ENCODE assay signal across 1 cellular context in the genomic region with DNA sequence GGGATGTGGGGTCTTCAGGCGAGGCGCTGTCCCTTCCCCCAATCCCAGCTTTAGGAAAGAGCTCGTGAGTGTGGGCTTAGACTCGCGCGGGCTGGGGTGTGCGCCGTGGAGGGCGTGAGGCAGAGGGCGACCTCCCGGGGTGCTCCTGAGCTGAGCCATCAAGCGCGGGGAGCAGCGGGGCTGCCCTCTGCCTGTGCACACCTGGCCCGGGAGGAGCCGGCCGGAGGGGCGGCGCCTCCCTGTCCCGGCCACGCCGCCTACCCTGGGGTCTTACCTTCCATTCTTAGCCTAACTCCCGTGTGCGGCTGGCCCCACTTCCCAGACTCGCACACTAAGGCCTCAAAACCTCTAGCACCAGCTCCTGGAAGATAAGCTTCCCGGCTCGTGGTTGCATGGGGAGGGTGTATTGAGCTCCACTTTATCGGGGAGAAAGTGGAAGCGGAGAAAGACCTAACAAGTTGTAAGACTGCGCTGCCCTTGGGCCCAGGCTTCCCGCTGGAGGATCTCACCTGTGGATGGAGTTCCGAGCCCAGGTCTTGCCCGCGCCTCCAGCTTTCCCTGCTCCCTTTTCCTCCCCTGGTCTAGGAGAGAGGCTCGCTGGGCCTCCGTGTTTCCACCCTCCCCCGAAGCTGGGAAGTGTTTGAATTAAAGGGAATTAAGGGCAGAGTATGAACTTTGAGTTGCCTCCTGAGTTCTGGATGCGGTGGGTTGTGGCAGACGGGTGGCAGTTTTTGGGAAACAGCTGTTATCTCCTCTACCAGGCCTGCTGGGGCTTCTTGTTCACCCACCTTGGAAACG.
A peak's percentile ranks its signal among the peaks of the same experiment; 100 is the strongest.
TF ChIP-seq lines count a peak whose summit lies in the region.

No MANE protein-coding gene starts in this region.

TF ChIP-seq in HepG2, 621 proteins besides CTCF, POLR2A, EP300 and RAD21 (continued from another document and continues in another):
- TF ChIP-seq, protein P1, sequence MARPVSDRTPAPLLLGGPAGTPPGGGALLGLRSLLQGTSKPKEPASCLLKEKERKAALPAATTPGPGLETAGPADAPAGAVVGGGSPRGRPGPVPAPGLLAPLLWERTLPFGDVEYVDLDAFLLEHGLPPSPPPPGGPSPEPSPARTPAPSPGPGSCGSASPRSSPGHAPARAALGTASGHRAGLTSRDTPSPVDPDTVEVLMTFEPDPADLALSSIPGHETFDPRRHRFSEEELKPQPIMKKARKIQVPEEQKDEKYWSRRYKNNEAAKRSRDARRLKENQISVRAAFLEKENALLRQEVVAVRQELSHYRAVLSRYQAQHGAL (CRISPR knock-in tag; IDR thresholded peaks at IDR 0.05; ENCODE audit: not compliant biosample characterization), result no peak
- TF ChIP-seq, protein P2, sequence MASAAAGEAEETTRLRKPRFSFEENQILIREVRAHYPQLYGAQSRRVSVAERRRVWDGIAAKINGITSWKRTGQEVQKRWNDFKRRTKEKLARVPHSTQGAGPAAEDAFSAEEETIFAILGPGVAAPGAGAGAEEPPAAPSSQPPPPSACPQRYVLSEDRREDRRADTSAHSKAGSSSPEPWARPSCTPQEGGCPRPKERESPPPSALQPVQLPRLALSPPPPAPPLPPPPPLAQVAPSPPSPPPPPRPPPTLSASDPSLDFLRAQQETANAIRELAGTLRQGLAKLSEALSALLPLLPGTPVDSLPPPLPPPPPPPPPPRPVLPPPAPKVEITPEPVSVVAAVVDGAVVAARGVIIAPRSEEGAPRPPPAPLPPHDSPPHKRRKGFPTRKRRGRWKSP (CRISPR knock-in tag; IDR thresholded peaks at IDR 0.05), result peak; percentile 77; the same call in 1 of the 2 replicates
- TF ChIP-seq KDM1A (CRISPR knock-in tag; IDR thresholded peaks at IDR 0.05) (peak; percentile 50; the same call in 1 of the 2 replicates), ZNF792 (CRISPR knock-in tag; IDR thresholded peaks at IDR 0.05) (0 out of 2 replicates have a peak, but pooled peaks have one; percentile 21), POLR2G (IDR thresholded peaks at IDR 0.05; ENCODE audit: low read depth, low read length) (no peak), ZNF138 (CRISPR knock-in tag; IDR thresholded peaks at IDR 0.05; ENCODE audit: low read depth) (peak; percentile 80), ZNF44 (CRISPR knock-in tag; IDR thresholded peaks at IDR 0.05) (0 out of 2 replicates have a peak, but pooled peaks have one; percentile 75), PAWR (CRISPR knock-in tag; IDR thresholded peaks at IDR 0.05; ENCODE audit: borderline replicate concordance) (no peak; the same call in 1 of the 2 replicates), NONO (IDR thresholded peaks at IDR 0.05) (no peak), NONO (CRISPR knock-in tag; conservative IDR thresholded peaks at IDR 0.05) (0 out of 2 replicates have a peak, but pooled peaks have one; percentile 31), ZNF234 (CRISPR knock-in tag; conservative IDR thresholded peaks at IDR 0.05) (peak; percentile 97), POLR2AphosphoS5 (IDR thresholded peaks at IDR 0.05; ENCODE audit: low read depth, low read length) (no peak), ZFP41 (CRISPR knock-in tag; IDR thresholded peaks at IDR 0.05; ENCODE audit: borderline replicate concordance) (0 out of 2 replicates have a peak, but pooled peaks have one; percentile 56), PHF5A (CRISPR knock-in tag; IDR thresholded peaks at IDR 0.05; ENCODE audit: low read depth, unreplicated experiment) (no peak), ZNF713 (CRISPR knock-in tag; IDR thresholded peaks at IDR 0.05) (0 out of 2 replicates have a peak, but pooled peaks have one; percentile 9), SAP130 (CRISPR knock-in tag; IDR thresholded peaks at IDR 0.05; ENCODE audit: low read depth) (peak; percentile 47), MIXL1 (CRISPR knock-in tag; IDR thresholded peaks at IDR 0.05) (no peak), REL (CRISPR knock-in tag; conservative IDR thresholded peaks at IDR 0.05) (no peak), ZNF530 (CRISPR knock-in tag; IDR thresholded peaks at IDR 0.05; ENCODE audit: low read depth) (0 out of 2 replicates have a peak, but pooled peaks have one; percentile 46), SRSF1 (optimal IDR thresholded peaks at IDR 0.05; ENCODE audit: low read depth, low read length) (peak; percentile 10)
- TF ChIP-seq, protein P3, sequence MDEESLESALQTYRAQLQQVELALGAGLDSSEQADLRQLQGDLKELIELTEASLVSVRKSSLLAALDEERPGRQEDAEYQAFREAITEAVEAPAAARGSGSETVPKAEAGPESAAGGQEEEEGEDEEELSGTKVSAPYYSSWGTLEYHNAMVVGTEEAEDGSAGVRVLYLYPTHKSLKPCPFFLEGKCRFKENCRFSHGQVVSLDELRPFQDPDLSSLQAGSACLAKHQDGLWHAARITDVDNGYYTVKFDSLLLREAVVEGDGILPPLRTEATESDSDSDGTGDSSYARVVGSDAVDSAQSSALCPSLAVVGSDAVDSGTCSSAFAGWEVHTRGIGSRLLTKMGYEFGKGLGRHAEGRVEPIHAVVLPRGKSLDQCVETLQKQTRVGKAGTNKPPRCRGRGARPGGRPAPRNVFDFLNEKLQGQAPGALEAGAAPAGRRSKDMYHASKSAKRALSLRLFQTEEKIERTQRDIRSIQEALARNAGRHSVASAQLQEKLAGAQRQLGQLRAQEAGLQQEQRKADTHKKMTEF (CRISPR knock-in tag; IDR thresholded peaks at IDR 0.05), result peak; percentile 70; the same call in 1 of the 2 replicates
- TF ChIP-seq, protein P4, sequence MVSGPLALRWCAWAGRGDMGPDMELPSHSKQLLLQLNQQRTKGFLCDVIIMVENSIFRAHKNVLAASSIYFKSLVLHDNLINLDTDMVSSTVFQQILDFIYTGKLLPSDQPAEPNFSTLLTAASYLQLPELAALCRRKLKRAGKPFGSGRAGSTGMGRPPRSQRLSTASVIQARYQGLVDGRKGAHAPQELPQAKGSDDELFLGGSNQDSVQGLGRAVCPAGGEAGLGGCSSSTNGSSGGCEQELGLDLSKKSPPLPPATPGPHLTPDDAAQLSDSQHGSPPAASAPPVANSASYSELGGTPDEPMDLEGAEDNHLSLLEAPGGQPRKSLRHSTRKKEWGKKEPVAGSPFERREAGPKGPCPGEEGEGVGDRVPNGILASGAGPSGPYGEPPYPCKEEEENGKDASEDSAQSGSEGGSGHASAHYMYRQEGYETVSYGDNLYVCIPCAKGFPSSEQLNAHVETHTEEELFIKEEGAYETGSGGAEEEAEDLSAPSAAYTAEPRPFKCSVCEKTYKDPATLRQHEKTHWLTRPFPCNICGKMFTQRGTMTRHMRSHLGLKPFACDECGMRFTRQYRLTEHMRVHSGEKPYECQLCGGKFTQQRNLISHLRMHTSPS (CRISPR knock-in tag; IDR thresholded peaks at IDR 0.05; ENCODE audit: low read depth), result no peak
- TF ChIP-seq, protein P5, sequence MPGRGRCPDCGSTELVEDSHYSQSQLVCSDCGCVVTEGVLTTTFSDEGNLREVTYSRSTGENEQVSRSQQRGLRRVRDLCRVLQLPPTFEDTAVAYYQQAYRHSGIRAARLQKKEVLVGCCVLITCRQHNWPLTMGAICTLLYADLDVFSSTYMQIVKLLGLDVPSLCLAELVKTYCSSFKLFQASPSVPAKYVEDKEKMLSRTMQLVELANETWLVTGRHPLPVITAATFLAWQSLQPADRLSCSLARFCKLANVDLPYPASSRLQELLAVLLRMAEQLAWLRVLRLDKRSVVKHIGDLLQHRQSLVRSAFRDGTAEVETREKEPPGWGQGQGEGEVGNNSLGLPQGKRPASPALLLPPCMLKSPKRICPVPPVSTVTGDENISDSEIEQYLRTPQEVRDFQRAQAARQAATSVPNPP (CRISPR knock-in tag; IDR thresholded peaks at IDR 0.05), result no peak
- TF ChIP-seq, protein P6, sequence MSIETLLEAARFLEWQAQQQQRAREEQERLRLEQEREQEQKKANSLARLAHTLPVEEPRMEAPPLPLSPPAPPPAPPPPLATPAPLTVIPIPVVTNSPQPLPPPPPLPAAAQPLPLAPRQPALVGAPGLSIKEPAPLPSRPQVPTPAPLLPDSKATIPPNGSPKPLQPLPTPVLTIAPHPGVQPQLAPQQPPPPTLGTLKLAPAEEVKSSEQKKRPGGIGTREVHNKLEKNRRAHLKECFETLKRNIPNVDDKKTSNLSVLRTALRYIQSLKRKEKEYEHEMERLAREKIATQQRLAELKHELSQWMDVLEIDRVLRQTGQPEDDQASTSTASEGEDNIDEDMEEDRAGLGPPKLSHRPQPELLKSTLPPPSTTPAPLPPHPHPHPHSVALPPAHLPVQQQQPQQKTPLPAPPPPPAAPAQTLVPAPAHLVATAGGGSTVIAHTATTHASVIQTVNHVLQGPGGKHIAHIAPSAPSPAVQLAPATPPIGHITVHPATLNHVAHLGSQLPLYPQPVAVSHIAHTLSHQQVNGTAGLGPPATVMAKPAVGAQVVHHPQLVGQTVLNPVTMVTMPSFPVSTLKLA (IDR thresholded peaks at IDR 0.05), result no peak
- TF ChIP-seq, protein P7, sequence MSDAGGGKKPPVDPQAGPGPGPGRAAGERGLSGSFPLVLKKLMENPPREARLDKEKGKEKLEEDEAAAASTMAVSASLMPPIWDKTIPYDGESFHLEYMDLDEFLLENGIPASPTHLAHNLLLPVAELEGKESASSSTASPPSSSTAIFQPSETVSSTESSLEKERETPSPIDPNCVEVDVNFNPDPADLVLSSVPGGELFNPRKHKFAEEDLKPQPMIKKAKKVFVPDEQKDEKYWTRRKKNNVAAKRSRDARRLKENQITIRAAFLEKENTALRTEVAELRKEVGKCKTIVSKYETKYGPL (CRISPR knock-in tag; IDR thresholded peaks at IDR 0.05), result no peak
- TF ChIP-seq, protein P8, sequence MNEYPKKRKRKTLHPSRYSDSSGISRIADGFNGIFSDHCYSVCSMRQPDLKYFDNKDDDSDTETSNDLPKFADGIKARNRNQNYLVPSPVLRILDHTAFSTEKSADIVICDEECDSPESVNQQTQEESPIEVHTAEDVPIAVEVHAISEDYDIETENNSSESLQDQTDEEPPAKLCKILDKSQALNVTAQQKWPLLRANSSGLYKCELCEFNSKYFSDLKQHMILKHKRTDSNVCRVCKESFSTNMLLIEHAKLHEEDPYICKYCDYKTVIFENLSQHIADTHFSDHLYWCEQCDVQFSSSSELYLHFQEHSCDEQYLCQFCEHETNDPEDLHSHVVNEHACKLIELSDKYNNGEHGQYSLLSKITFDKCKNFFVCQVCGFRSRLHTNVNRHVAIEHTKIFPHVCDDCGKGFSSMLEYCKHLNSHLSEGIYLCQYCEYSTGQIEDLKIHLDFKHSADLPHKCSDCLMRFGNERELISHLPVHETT (CRISPR knock-in tag; conservative IDR thresholded peaks at IDR 0.05), result no peak
- TF ChIP-seq, protein P9, sequence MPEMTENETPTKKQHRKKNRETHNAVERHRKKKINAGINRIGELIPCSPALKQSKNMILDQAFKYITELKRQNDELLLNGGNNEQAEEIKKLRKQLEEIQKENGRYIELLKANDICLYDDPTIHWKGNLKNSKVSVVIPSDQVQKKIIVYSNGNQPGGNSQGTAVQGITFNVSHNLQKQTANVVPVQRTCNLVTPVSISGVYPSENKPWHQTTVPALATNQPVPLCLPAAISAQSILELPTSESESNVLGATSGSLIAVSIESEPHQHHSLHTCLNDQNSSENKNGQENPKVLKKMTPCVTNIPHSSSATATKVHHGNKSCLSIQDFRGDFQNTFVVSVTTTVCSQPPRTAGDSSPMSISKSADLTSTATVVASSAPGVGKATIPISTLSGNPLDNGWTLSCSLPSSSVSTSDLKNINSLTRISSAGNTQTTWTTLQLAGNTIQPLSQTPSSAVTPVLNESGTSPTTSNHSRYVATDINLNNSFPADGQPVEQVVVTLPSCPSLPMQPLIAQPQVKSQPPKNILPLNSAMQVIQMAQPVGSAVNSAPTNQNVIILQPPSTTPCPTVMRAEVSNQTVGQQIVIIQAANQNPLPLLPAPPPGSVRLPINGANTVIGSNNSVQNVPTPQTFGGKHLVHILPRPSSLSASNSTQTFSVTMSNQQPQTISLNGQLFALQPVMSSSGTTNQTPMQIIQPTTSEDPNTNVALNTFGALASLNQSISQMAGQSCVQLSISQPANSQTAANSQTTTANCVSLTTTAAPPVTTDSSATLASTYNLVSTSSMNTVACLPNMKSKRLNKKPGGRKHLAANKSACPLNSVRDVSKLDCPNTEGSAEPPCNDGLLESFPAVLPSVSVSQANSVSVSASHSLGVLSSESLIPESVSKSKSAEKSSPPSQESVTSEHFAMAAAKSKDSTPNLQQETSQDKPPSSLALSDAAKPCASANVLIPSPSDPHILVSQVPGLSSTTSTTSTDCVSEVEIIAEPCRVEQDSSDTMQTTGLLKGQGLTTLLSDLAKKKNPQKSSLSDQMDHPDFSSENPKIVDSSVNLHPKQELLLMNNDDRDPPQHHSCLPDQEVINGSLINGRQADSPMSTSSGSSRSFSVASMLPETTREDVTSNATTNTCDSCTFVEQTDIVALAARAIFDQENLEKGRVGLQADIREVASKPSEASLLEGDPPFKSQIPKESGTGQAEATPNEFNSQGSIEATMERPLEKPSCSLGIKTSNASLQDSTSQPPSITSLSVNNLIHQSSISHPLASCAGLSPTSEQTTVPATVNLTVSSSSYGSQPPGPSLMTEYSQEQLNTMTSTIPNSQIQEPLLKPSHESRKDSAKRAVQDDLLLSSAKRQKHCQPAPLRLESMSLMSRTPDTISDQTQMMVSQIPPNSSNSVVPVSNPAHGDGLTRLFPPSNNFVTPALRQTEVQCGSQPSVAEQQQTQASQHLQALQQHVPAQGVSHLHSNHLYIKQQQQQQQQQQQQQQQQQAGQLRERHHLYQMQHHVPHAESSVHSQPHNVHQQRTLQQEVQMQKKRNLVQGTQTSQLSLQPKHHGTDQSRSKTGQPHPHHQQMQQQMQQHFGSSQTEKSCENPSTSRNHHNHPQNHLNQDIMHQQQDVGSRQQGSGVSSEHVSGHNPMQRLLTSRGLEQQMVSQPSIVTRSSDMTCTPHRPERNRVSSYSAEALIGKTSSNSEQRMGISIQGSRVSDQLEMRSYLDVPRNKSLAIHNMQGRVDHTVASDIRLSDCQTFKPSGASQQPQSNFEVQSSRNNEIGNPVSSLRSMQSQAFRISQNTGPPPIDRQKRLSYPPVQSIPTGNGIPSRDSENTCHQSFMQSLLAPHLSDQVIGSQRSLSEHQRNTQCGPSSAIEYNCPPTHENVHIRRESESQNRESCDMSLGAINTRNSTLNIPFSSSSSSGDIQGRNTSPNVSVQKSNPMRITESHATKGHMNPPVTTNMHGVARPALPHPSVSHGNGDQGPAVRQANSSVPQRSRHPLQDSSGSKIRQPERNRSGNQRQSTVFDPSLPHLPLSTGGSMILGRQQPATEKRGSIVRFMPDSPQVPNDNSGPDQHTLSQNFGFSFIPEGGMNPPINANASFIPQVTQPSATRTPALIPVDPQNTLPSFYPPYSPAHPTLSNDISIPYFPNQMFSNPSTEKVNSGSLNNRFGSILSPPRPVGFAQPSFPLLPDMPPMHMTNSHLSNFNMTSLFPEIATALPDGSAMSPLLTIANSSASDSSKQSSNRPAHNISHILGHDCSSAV (CRISPR knock-in tag; IDR thresholded peaks at IDR 0.05; ENCODE audit: borderline replicate concordance), result no peak
- TF ChIP-seq, protein P10, sequence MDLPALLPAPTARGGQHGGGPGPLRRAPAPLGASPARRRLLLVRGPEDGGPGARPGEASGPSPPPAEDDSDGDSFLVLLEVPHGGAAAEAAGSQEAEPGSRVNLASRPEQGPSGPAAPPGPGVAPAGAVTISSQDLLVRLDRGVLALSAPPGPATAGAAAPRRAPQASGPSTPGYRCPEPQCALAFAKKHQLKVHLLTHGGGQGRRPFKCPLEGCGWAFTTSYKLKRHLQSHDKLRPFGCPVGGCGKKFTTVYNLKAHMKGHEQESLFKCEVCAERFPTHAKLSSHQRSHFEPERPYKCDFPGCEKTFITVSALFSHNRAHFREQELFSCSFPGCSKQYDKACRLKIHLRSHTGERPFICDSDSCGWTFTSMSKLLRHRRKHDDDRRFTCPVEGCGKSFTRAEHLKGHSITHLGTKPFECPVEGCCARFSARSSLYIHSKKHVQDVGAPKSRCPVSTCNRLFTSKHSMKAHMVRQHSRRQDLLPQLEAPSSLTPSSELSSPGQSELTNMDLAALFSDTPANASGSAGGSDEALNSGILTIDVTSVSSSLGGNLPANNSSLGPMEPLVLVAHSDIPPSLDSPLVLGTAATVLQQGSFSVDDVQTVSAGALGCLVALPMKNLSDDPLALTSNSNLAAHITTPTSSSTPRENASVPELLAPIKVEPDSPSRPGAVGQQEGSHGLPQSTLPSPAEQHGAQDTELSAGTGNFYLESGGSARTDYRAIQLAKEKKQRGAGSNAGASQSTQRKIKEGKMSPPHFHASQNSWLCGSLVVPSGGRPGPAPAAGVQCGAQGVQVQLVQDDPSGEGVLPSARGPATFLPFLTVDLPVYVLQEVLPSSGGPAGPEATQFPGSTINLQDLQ (CRISPR knock-in tag; IDR thresholded peaks at IDR 0.05), result peak; percentile 37; the same call in 1 of the 2 replicates
